Comparison of ENCODE assay signal across 1 cellular context in genomic region chr22:47191630-47192105, GRCh38.
TF ChIP-seq lines count a peak whose summit lies in the region.

No MANE protein-coding gene starts in this region.

TF ChIP-seq in WTC11, 78 proteins besides CTCF, POLR2A, EP300 and RAD21 (continued from another document):
- TF ChIP-seq E2F4 (CRISPR knock-in tag; IDR thresholded peaks at IDR 0.05; ENCODE audit: borderline replicate concordance, low read depth) (no peak), ATF2 (CRISPR knock-in tag; IDR thresholded peaks at IDR 0.05; ENCODE audit: borderline replicate concordance, low read depth) (no peak), ZNF232 (CRISPR knock-in tag; IDR thresholded peaks at IDR 0.05) (no peak), NR2C2 (CRISPR knock-in tag; IDR thresholded peaks at IDR 0.05) (no peak), PREB (CRISPR knock-in tag; IDR thresholded peaks at IDR 0.05; ENCODE audit: borderline replicate concordance) (no peak), RELA (CRISPR knock-in tag; IDR thresholded peaks at IDR 0.05; ENCODE audit: borderline replicate concordance) (no peak), FOXP1 (CRISPR knock-in tag; IDR thresholded peaks at IDR 0.05; ENCODE audit: borderline replicate concordance) (no peak), ZNF138 (CRISPR knock-in tag; conservative IDR thresholded peaks at IDR 0.05) (no peak)
